In the genomic region with DNA sequence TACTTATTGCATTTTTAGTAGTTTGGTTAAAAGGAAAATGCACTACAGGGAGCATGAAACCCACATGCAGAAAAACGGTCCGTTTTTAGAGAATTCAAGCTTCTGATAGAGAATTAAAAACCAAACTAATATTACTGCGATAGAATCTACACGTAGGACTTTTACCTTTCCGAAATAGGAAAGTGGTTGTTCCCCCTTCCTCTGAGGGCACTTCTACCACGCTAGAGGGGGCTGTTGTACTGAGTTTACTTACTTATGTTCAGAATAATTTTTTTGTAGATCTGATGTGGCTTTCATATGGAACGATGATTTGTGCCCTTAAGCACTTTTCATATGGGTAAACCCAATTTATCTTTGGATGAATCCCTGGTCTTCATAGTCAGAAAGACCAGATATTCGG, we compare ENCODE assay signal across 8 cellular contexts.
A peak's percentile ranks its signal among the peaks of the same experiment; 100 is the strongest.
DNase-seq lines count a peak whose midpoint lies in the region; ATAC-seq and TF ChIP-seq lines count a peak whose summit lies in the region.

No MANE protein-coding gene starts in this region.

- H3K27ac Mint-ChIP-seq in GM23338 = peak overlapping the region; percentile 71; the same call in 1 of the 2 replicates
- H3K27ac Mint-ChIP-seq in activated CD4-positive, alpha-beta T cell treated with anti-CD3 and anti-CD28 coated beads, Interleukin-2, amount 10 ng/mL, durations not matched to agents 7 days and 5 days = no peak overlapping the region

- H3K4me3 ChIP-seq in GM23338 (no peak overlapping the region), epithelial cell of proximal tubule (ENCODE audit: low read depth, low read length) (no peak overlapping the region), neuronal stem cell (ENCODE audit: low read length in 2 of 2) (no peak overlapping the region)

- CTCF ChIA-PET in activated CD4-positive, alpha-beta T cell treated with anti-CD3 and anti-CD28 coated beads, Interleukin-2, amount 10 ng/mL, durations not matched to agents 7 days and 5 days (lab: Charles Lee) = no interaction called here

- ATAC-seq in GM23338 = peak; percentile 62
- ATAC-seq in HG02840 (IDR thresholded peaks at IDR 0.05; ENCODE audit: low FRiP score, unreplicated experiment) = no peak
- no peak for ATAC-seq in omental fat pad (ENCODE audit: low FRiP score)

- H3K36me3 Mint-ChIP-seq in GM23338 (ENCODE audit: low read depth) = peaks cover 4% of the 10 kb centered on the region; the same call in 2 of the 3 replicates
- H3K36me3 Mint-ChIP-seq in activated CD4-positive, alpha-beta T cell treated with anti-CD3 and anti-CD28 coated beads, Interleukin-2, amount 10 ng/mL, durations not matched to agents 7 days and 5 days (ENCODE audit: low read depth) = no peaks in the 10 kb centered on the region

- no peaks in the 10 kb centered on the region for H3K79me2 ChIP-seq in GM23338 (replicated peaks; ENCODE audit: insufficient read depth)

- no peak overlapping the region for H2AK5ac ChIP-seq in neuronal stem cell (ENCODE audit: low read depth, low read length)

- H2BK5ac ChIP-seq in neuronal stem cell (ENCODE audit: low read length) = no peak overlapping the region

- no peak overlapping the region for H2BK15ac ChIP-seq in neuronal stem cell (ENCODE audit: low read length)

- H3K23ac ChIP-seq in neuronal stem cell (ENCODE audit: low read depth, low read length, poor library complexity) = no peak overlapping the region

- H3K4me1 ChIP-seq in GM23338 (ENCODE audit: insufficient read depth) = peaks cover 11% of the 10 kb centered on the region
- peaks cover 4 to 5% of the 10 kb centered on the region in 2 donors for H3K4me1 ChIP-seq in neuronal stem cell (ENCODE audit: control insufficient read depth in 2 of 2, insufficient read depth in 1 of 2, low read depth in 1 of 2, low read length in 2 of 2)

- no peaks in the 10 kb centered on the region; the same call in 1 of the 2 replicates for H3K9me2 ChIP-seq in GM23338 (ENCODE audit: insufficient read depth)

- no peaks in the 10 kb centered on the region for H3F3A ChIP-seq in GM23338 (replicated peaks; ENCODE audit: low read depth)

- no peak overlapping the region for H4K8ac ChIP-seq in neuronal stem cell (ENCODE audit: low read depth, low read length)

- H3K9ac ChIP-seq in neuronal stem cell (ENCODE audit: low read depth, low read length, poor library complexity) = no peak overlapping the region

- H3K14ac ChIP-seq in neuronal stem cell (ENCODE audit: low read length) = no peak overlapping the region

- H2AFZ ChIP-seq in GM23338 (no peak overlapping the region), neuronal stem cell (ENCODE audit: low read length) (no peak overlapping the region)

- H3K4me2 ChIP-seq in GM23338 (no peak overlapping the region), neuronal stem cell (ENCODE audit: insufficient read depth, low read length, poor library complexity, severe bottlenecking) (no peak overlapping the region)

- no peak overlapping the region for H2BK120ac ChIP-seq in neuronal stem cell (ENCODE audit: low read depth, low read length)

- H3K27me3 Mint-ChIP-seq in GM23338 (ENCODE audit: insufficient read depth, low read depth, poor library complexity) = peaks cover 2% of the 10 kb centered on the region
- H3K27me3 Mint-ChIP-seq in activated CD4-positive, alpha-beta T cell treated with anti-CD3 and anti-CD28 coated beads, Interleukin-2, amount 10 ng/mL, durations not matched to agents 7 days and 5 days = peaks cover 16% of the 10 kb centered on the region

- H3K9me3 ChIP-seq in neuronal stem cell (replicated peaks in 1 of 2; ENCODE audit: control insufficient read depth in 2 of 2, insufficient read depth in 1 of 2, low read depth in 1 of 2, low read length in 2 of 2) = no peaks in the 10 kb centered on the region

- peaks cover 1% of the 10 kb centered on the region; the same call in 1 of the 3 replicates for H3K9me3 Mint-ChIP-seq in GM23338
- H3K9me3 Mint-ChIP-seq in activated CD4-positive, alpha-beta T cell treated with anti-CD3 and anti-CD28 coated beads, Interleukin-2, amount 10 ng/mL, durations not matched to agents 7 days and 5 days = no peaks in the 10 kb centered on the region

- peak; percentile 63 for DNase-seq in Ammon's horn (ENCODE audit: low spot score)
- DNase-seq in GM23338 (ENCODE audit: low spot score) = peak; percentile 78
- DNase-seq in NCI-H2196 (lab: John Stamatoyannopoulos, UW; ENCODE audit: unreplicated experiment) = peak; percentile 55
- peak; percentile 68 for DNase-seq in activated CD4-positive, alpha-beta T cell treated with anti-CD3 and anti-CD28 coated beads, Interleukin-2, amount 10 ng/mL, durations not matched to agents 7 days and 5 days
- DNase-seq in epithelial cell of proximal tubule (ENCODE audit: low read depth) = no peak
- peak; percentile 30 for DNase-seq in neuronal stem cell (ENCODE audit: low spot score)
- no peak for DNase-seq in omental fat pad (ENCODE audit: low spot score)

- H3K27me3 ChIP-seq in GM23338 (ENCODE audit: insufficient read depth) = no peaks in the 10 kb centered on the region
- H3K27me3 ChIP-seq in neuronal stem cell (ENCODE audit: control insufficient read depth in 3 of 3, insufficient read depth in 3 of 3, low read depth in 1 of 3, low read length in 3 of 3) = no peaks in the 10 kb centered on the region

- H2BK12ac ChIP-seq in neuronal stem cell (ENCODE audit: low read length) = no peak overlapping the region

- H3K4ac ChIP-seq in neuronal stem cell (ENCODE audit: low read length) = no peak overlapping the region

- H3K4me3 Mint-ChIP-seq in GM23338 = no peak overlapping the region
- H3K4me3 Mint-ChIP-seq in activated CD4-positive, alpha-beta T cell treated with anti-CD3 and anti-CD28 coated beads, Interleukin-2, amount 10 ng/mL, durations not matched to agents 7 days and 5 days = no peak overlapping the region

- H4K91ac ChIP-seq in neuronal stem cell (ENCODE audit: low read depth, low read length, poor library complexity) = no peak overlapping the region

- no CpG with 5 or more reads among the region's 8 CpGs for WGBS in neuronal stem cell (ENCODE audit: extremely low coverage in 2 of 2, insufficient read length in 2 of 2, insufficient replicate concordance in 1 of 2), 2 donors

- H3K36me3 ChIP-seq in GM23338 (ENCODE audit: insufficient read depth) (no peaks in the 10 kb centered on the region), neuronal stem cell (replicated peaks in 1 of 2; ENCODE audit: control insufficient read depth in 2 of 2, insufficient read depth in 2 of 2, low read length in 2 of 2) (peaks cover 0 to 32% of the 10 kb centered on the region in 2 donors)

- no peaks in the 10 kb centered on the region for H3K79me1 ChIP-seq in neuronal stem cell (ENCODE audit: low read depth, low read length)

- H4K20me1 ChIP-seq in GM23338 (replicated peaks; ENCODE audit: insufficient read depth) = no peaks in the 10 kb centered on the region

- H3K4me1 Mint-ChIP-seq in GM23338 = peaks cover 12% of the 10 kb centered on the region
- H3K4me1 Mint-ChIP-seq in activated CD4-positive, alpha-beta T cell treated with anti-CD3 and anti-CD28 coated beads, Interleukin-2, amount 10 ng/mL, durations not matched to agents 7 days and 5 days = no peaks in the 10 kb centered on the region

- H3K18ac ChIP-seq in neuronal stem cell (ENCODE audit: low read length) = no peak overlapping the region

- peak; percentile 79 to 87 for TF ChIP-seq CTCF in GM23338 (conservative IDR thresholded peaks at IDR 0.05; ENCODE audit: low read depth in 2 of 2)
- peak; percentile 86 for TF ChIP-seq CTCF in epithelial cell of proximal tubule (conservative IDR thresholded peaks at IDR 0.05; ENCODE audit: low read depth, low read length)
- no peak for TF ChIP-seq CTCF in omental fat pad (IDR thresholded peaks at IDR 0.05)

- POLR2A ChIA-PET in activated CD4-positive, alpha-beta T cell treated with anti-CD3 and anti-CD28 coated beads, Interleukin-2, amount 10 ng/mL, durations not matched to agents 7 days and 5 days (lab: Charles Lee) = no interaction called here

- H3K27ac ChIP-seq in GM23338 (ENCODE audit: low read depth) = no peak overlapping the region
- no peak overlapping the region for H3K27ac ChIP-seq in neuronal stem cell (replicated peaks; ENCODE audit: low read length)

TF ChIP-seq in GM23338, 12 proteins besides CTCF, POLR2A, EP300 and RAD21 (continues in another document):
- no peak for TF ChIP-seq NANOG (IDR thresholded peaks at IDR 0.05; ENCODE audit: borderline replicate concordance)
- no peak for TF ChIP-seq ZNF114 (CRISPR knock-in tag; IDR thresholded peaks at IDR 0.05)
- no peak for TF ChIP-seq EZH2phosphoT487 (IDR thresholded peaks at IDR 0.05; ENCODE audit: unreplicated experiment)
- TF ChIP-seq REST (IDR thresholded peaks at IDR 0.05; ENCODE audit: unreplicated experiment) = no peak
- no peak for TF ChIP-seq POLR2AphosphoS5 (IDR thresholded peaks at IDR 0.05; ENCODE audit: low read depth)
- TF ChIP-seq ZNF331 (CRISPR knock-in tag; IDR thresholded peaks at IDR 0.05; ENCODE audit: low read depth) = no peak
- TF ChIP-seq EZH2 (IDR thresholded peaks at IDR 0.05; ENCODE audit: low read depth, unreplicated experiment) = no peak
- no peak for TF ChIP-seq JUNB (IDR thresholded peaks at IDR 0.05; ENCODE audit: unreplicated experiment)
- no peak for TF ChIP-seq CREB1 (CRISPR knock-in tag; IDR thresholded peaks at IDR 0.05; ENCODE audit: low read depth)
- TF ChIP-seq STAT1 (IDR thresholded peaks at IDR 0.05; ENCODE audit: unreplicated experiment) = no peak

Comparison
In these comparisons a context has a peak if more than half of its experiments do, and no peak if none do; other contexts are left out.
1. DNase-seq: peak in Ammon's horn (single experiment), GM23338 (single experiment), NCI-H2196 (single experiment), activated CD4-positive, alpha-beta T cell treated with anti-CD3 and anti-CD28 coated beads, Interleukin-2, amount 10 ng/mL, durations not matched to agents 7 days and 5 days (single experiment) and neuronal stem cell (single experiment); none in epithelial cell of proximal tubule (single experiment) and omental fat pad (single experiment).
2. CTCF ChIP-seq: peak in GM23338 (2 of 2) and epithelial cell of proximal tubule (single experiment); none in omental fat pad (0 of 3).